ENCODE assay signal across 8 cellular contexts in the genomic region with DNA sequence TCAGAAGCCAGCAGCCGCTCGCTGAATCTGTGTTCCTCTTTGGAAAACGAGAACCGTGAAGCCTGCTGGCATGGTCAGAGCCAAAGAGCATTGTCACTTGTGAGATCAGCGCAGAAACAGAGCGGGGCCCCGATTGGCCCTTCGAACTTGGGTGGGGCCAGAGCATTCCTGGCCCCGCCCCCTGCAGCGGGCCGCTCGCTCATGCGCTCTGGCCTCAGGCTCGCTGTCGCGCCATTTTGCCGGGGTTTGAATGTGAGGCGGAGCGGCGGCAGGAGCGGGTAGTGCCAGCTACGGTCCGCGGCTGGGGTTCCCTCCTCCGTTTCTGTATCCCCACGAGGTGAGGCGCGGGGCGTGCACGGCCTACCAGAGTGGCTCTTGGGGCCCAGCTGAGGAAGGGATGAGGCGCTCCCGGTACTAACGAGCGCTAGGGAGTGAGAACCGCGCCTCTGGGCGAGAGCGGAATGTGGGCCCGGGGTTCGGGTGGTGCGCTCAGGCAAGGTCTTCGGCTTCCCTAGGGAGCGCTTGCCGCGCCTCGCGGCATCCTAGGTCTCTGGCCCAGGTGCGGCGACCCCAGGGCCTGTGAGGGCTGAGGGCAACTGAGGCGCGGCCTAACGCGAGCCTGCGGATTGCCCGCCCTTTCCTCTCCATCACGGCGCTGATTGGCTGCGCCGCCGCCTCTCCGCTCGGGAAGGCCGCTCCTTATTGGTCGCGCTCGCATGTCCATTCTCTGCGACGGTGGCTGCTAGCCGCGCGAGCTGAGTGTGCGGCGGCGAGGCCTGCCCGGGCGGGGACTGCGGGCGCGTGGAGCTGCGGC. TPM values are rescaled to one million over a fixed set of nuclear protein-coding genes. Genes with fewer than 3 reads are reported as not detected.
DNase-seq lines count a peak whose midpoint lies in the region; ATAC-seq and TF ChIP-seq lines count a peak whose summit lies in the region.

A gene with protein sequence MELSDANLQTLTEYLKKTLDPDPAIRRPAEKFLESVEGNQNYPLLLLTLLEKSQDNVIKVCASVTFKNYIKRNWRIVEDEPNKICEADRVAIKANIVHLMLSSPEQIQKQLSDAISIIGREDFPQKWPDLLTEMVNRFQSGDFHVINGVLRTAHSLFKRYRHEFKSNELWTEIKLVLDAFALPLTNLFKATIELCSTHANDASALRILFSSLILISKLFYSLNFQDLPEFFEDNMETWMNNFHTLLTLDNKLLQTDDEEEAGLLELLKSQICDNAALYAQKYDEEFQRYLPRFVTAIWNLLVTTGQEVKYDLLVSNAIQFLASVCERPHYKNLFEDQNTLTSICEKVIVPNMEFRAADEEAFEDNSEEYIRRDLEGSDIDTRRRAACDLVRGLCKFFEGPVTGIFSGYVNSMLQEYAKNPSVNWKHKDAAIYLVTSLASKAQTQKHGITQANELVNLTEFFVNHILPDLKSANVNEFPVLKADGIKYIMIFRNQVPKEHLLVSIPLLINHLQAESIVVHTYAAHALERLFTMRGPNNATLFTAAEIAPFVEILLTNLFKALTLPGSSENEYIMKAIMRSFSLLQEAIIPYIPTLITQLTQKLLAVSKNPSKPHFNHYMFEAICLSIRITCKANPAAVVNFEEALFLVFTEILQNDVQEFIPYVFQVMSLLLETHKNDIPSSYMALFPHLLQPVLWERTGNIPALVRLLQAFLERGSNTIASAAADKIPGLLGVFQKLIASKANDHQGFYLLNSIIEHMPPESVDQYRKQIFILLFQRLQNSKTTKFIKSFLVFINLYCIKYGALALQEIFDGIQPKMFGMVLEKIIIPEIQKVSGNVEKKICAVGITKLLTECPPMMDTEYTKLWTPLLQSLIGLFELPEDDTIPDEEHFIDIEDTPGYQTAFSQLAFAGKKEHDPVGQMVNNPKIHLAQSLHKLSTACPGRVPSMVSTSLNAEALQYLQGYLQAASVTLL (plus strand): TSS at position 226 of the 814 bp plus-strand sequence. CDS start 12,152 bp downstream, outside the sequence.

- ATAC-seq in GM19324 (IDR thresholded peaks at IDR 0.05; ENCODE audit: low FRiP score, unreplicated experiment) (peak; percentile 84), HG03469 (IDR thresholded peaks at IDR 0.05; ENCODE audit: unreplicated experiment) (peak; percentile 62)

- H3K27ac Mint-ChIP-seq in activated CD4-positive, alpha-beta T cell treated with anti-CD3 and anti-CD28 coated beads, Interleukin-2, amount 10 ng/mL, durations not matched to agents 24 days and 14 days: peak within 1 kb of the TSS; percentile 100

- DNase-seq in BJ (ENCODE audit: low read depth): peak; percentile 55
- DNase-seq in NCI-H526 treated with DMSO at 0.1 percent for 48 hours (lab: John Stamatoyannopoulos, UW): peak; percentile 94
- peak; percentile 99 for DNase-seq in activated CD4-positive, alpha-beta T cell treated with anti-CD3 and anti-CD28 coated beads, Interleukin-2, amount 10 ng/mL, durations not matched to agents 24 days and 14 days
- DNase-seq in coronary artery (ENCODE audit: low spot score): peak; percentile 94
- peak; percentile 92 to 94 for DNase-seq in stimulated activated CD4-positive, alpha-beta T cell treated with anti-CD3 and anti-CD28 coated beads, Interleukin-1b, Interleukin-23, amount 100 ng/mL, for 4 hours (ENCODE audit: low read depth in 2 of 2)

- peak within 1 kb of the TSS; percentile 85 to 94 for H3K27ac ChIP-seq in coronary artery
- H3K27ac ChIP-seq in layer of hippocampus (ENCODE audit: low read depth, low read length): peak within 1 kb of the TSS; percentile 83

- intact Hi-C loops in activated CD4-positive, alpha-beta T cell treated with anti-CD3 and anti-CD28 coated beads, Interleukin-2, amount 10 ng/mL, durations not matched to agents 24 days and 14 days (cut with micrococcal nuclease): loop anchor here (1.0 to 10.0 kb wide), 6 partner anchors 125 to 1069 kb away; partner anchors contain the start of genes ARFGEF2, DDX27, PREX1 and STAU1

- no peaks in the 10 kb centered on the region for H3K27me3 ChIP-seq in BJ (ENCODE audit: control insufficient read depth, insufficient read depth, low read length)
- H3K27me3 ChIP-seq in layer of hippocampus (ENCODE audit: control insufficient read depth, insufficient read depth, low read length): no peaks in the 10 kb centered on the region

- peak within 1 kb of the TSS; percentile 97 for H3K4me3 ChIP-seq in BJ (ENCODE audit: low read depth, low read length)
- peak within 1 kb of the TSS; percentile 95 for H3K4me3 ChIP-seq in coronary artery

- H3K9me3 Mint-ChIP-seq in activated CD4-positive, alpha-beta T cell treated with anti-CD3 and anti-CD28 coated beads, Interleukin-2, amount 10 ng/mL, durations not matched to agents 24 days and 14 days: no peaks in the 10 kb centered on the region

- H3K27me3 Mint-ChIP-seq in activated CD4-positive, alpha-beta T cell treated with anti-CD3 and anti-CD28 coated beads, Interleukin-2, amount 10 ng/mL, durations not matched to agents 24 days and 14 days: no peaks in the 10 kb centered on the region

- CTCF ChIA-PET in BJ (lab: Yijun Ruan, JAX): interaction anchor here (0.7 to 1.5 kb wide), 3 partner anchors 10 to 426 kb away, joined by 3 to 5 read pairs (median 3); no protein-coding TSS in a partner anchor

- peaks cover 28% of the 10 kb centered on the region for H3K4me1 Mint-ChIP-seq in activated CD4-positive, alpha-beta T cell treated with anti-CD3 and anti-CD28 coated beads, Interleukin-2, amount 10 ng/mL, durations not matched to agents 24 days and 14 days

- POLR2A ChIA-PET in BJ (lab: Charles Lee): interaction anchor here (0.6 kb wide), 1 partner anchor 1195 kb away, joined by 6 read pairs; no protein-coding TSS in a partner anchor

- no peaks in the 10 kb centered on the region for H3K36me3 ChIP-seq in BJ (ENCODE audit: control insufficient read depth, insufficient read depth, low read length)

- TF ChIP-seq CTCF in BJ (IDR thresholded peaks at IDR 0.05; ENCODE audit: insufficient read depth, low read depth, low read length) (no peak), coronary artery (IDR thresholded peaks at IDR 0.05) (no peak)

- peaks cover 34% of the 10 kb centered on the region for H3K36me3 Mint-ChIP-seq in activated CD4-positive, alpha-beta T cell treated with anti-CD3 and anti-CD28 coated beads, Interleukin-2, amount 10 ng/mL, durations not matched to agents 24 days and 14 days (ENCODE audit: low read depth)

- peak within 1 kb of the TSS; percentile 99 for H3K4me3 Mint-ChIP-seq in activated CD4-positive, alpha-beta T cell treated with anti-CD3 and anti-CD28 coated beads, Interleukin-2, amount 10 ng/mL, durations not matched to agents 24 days and 14 days

RNA-seq across cellular contexts. Expression of the gene that starts here (rescaled TPM):
- polyA plus RNA-seq in BJ (2011; rRNA removed): 21.7 and 44.4 TPM in 2 replicates
- 20.4 and 20.9 TPM in 2 replicates for polyA minus RNA-seq in BJ (2011; rRNA and poly(A)+ RNA removed)
- total RNA-seq in activated CD4-positive, alpha-beta T cell treated with anti-CD3 and anti-CD28 coated beads, Interleukin-2, amount 10 ng/mL, durations not matched to agents 24 days and 14 days: 135 and 136 TPM in 2 replicates

Comparison
In these comparisons a context has a peak if more than half of its experiments do, and no peak if none do; other contexts are left out.
1. Peak in every context shown above with its lines: DNase-seq, ATAC-seq, H3K4me3 ChIP-seq and H3K27ac ChIP-seq.